17 cellular contexts compared by ENCODE assay signal in the genomic region with DNA sequence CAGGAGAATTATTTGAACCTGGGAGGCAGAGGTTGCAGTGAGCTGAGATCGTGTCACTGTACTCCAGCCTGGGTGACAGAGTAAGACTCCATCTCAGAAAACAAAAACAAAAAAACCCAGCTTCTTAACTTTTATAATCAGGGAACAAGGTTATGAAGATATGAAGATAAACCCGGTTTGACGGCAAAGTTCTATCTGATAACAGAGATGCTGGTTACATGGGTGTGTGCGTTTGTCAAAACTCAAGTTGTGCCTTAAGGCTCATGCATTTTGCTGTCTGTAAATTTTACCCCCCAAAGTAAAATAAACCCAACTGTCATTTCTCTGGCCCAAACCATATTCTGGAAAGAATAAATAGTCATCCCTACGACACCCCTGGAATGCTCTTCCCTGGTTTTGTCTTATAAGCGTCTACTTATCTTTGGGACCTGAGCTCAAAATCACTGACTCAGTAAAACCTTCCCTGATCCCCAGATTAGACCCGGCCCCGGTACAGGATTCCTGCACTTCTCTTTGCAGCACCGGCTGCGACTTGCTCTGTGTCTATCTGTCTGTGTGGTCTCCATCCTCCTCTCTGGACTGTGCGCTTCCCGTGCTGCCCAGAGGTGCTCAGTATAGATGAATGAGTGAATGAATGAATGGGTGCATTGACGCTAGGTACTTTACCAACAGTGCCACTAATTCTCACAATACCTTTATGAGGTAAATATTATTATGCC.
A peak's percentile ranks its signal among the peaks of the same experiment; 100 is the strongest.
DNase-seq lines count a peak whose midpoint lies in the region.
"Had no signal": no experiment of that assay in that cellular context is flagged by ENCODE, and none has a peak within 500 bp of the region (broad histone marks: within the 10 kb centered on the region; RNA-seq: fewer than 3 reads in every experiment).

No MANE protein-coding gene starts in this region.

- H3K4me1 ChIP-seq in trophoblast cell (ENCODE audit: control insufficient read depth in 1 of 2, insufficient read depth in 2 of 2, low read length in 2 of 2) = no peaks in the 10 kb centered on the region
- H3K4me1 ChIP-seq: Caco-2 had no signal

- no peak overlapping the region for H2AK5ac ChIP-seq in trophoblast cell (ENCODE audit: low read length)

- H4K8ac ChIP-seq in trophoblast cell (ENCODE audit: low read depth, low read length) = no peak overlapping the region

- H2BK120ac ChIP-seq in trophoblast cell (ENCODE audit: insufficient read depth, low read length, poor library complexity) = no peak overlapping the region

- H3K27ac ChIP-seq in trophoblast cell (ENCODE audit: low read depth, low read length) = no peak overlapping the region
- H3K27ac ChIP-seq: 22Rv1, BLaER1, HL-60 had no signal

- no peak overlapping the region for H4K91ac ChIP-seq in trophoblast cell (ENCODE audit: low read depth, low read length)

- H3K4ac ChIP-seq in trophoblast cell (ENCODE audit: low read depth, low read length) = no peak overlapping the region

- no peaks in the 10 kb centered on the region for H3K36me3 ChIP-seq in trophoblast cell (ENCODE audit: control insufficient read depth in 1 of 2, insufficient read depth in 2 of 2, low read length in 2 of 2)
- H3K36me3 ChIP-seq: BLaER1 had no signal

- no CpG with 5 or more reads among the region's 13 CpGs for WGBS in trophoblast cell (ENCODE audit: extremely low coverage, insufficient coverage, insufficient read length)

- H3K27me3 ChIP-seq in trophoblast cell (ENCODE audit: insufficient read depth, low read length) = no peaks in the 10 kb centered on the region
- H3K27me3 ChIP-seq: BLaER1 had no signal

- H3K79me1 ChIP-seq in trophoblast cell (ENCODE audit: low read length) = no peaks in the 10 kb centered on the region

- no peak overlapping the region for H2AFZ ChIP-seq in trophoblast cell (ENCODE audit: insufficient read depth, low read length, poor library complexity)

- H3K9me3 ChIP-seq in trophoblast cell (ENCODE audit: insufficient read depth, low read depth, low read length) = no peaks in the 10 kb centered on the region
- H3K9me3 ChIP-seq: BLaER1, Caco-2 had no signal

- no peak overlapping the region for H3K23ac ChIP-seq in trophoblast cell (ENCODE audit: low read length)

- H3K9ac ChIP-seq in trophoblast cell (ENCODE audit: low read length) = no peak overlapping the region
- H3K9ac ChIP-seq: BLaER1 had no signal

- DNase-seq in activated effector memory CD4-positive, alpha-beta T cell treated with anti-CD3 and anti-CD28 coated beads, Interleukin-2, amount 50 U/mL, for 16 hours = peak; percentile 31
- DNase-seq in activated effector memory CD4-positive, alpha-beta T cell treated with Interleukin-2 at 50 U/mL for 16 hours = no peak
- peak; percentile 39 for DNase-seq in mesenteric fat pad (ENCODE audit: low spot score)
- DNase-seq in trophoblast cell = peak; percentile 56 to 87
- peak; percentile 25 for DNase-seq in ureter (ENCODE audit: low spot score)
- no peak for DNase-seq in OCI-M1 (lab: John Stamatoyannopoulos, UW)
- no peak for DNase-seq in T-helper 9 cell
- DNase-seq in AG08395 (ENCODE audit: low spot score) = no peak
- DNase-seq: AML-193; Caco-2; CD8-positive, alpha-beta memory T cell; DND-41; GDM1; HCEC 1CT had no signal

- no peak overlapping the region for H4K12ac ChIP-seq in trophoblast cell (ENCODE audit: low read depth, low read length)

- H2BK12ac ChIP-seq in trophoblast cell (ENCODE audit: low read length) = no peak overlapping the region

- H3K4me3 ChIP-seq in trophoblast cell (ENCODE audit: low read depth, low read length) = no peak overlapping the region
- H3K4me3 ChIP-seq: BLaER1 had no signal

- no peak overlapping the region for H3K14ac ChIP-seq in trophoblast cell (ENCODE audit: low read length)

- H3K18ac ChIP-seq in trophoblast cell (ENCODE audit: low read length) = no peak overlapping the region

- H2BK5ac ChIP-seq in trophoblast cell (ENCODE audit: low read depth, low read length, poor library complexity) = no peak overlapping the region

- H3K79me2 ChIP-seq in trophoblast cell (ENCODE audit: control insufficient read depth, insufficient read depth, low read length, poor library complexity) = no peaks in the 10 kb centered on the region

- H3K4me2 ChIP-seq in trophoblast cell (ENCODE audit: low read length) = no peak overlapping the region

Comparison
In these comparisons a context has a peak if more than half of its experiments do, and no peak if none do; other contexts are left out.
1. DNase-seq: peak in activated effector memory CD4-positive, alpha-beta T cell treated with anti-CD3 and anti-CD28 coated beads, Interleukin-2, amount 50 U/mL, for 16 hours (single experiment), mesenteric fat pad (single experiment), trophoblast cell (2 of 2) and ureter (single experiment); none in activated effector memory CD4-positive, alpha-beta T cell treated with Interleukin-2 at 50 U/mL for 16 hours (single experiment), OCI-M1 (single experiment), T-helper 9 cell (single experiment) and AG08395 (single experiment).